Comparison of ENCODE assay signal across 9 cellular contexts in the genomic region with DNA sequence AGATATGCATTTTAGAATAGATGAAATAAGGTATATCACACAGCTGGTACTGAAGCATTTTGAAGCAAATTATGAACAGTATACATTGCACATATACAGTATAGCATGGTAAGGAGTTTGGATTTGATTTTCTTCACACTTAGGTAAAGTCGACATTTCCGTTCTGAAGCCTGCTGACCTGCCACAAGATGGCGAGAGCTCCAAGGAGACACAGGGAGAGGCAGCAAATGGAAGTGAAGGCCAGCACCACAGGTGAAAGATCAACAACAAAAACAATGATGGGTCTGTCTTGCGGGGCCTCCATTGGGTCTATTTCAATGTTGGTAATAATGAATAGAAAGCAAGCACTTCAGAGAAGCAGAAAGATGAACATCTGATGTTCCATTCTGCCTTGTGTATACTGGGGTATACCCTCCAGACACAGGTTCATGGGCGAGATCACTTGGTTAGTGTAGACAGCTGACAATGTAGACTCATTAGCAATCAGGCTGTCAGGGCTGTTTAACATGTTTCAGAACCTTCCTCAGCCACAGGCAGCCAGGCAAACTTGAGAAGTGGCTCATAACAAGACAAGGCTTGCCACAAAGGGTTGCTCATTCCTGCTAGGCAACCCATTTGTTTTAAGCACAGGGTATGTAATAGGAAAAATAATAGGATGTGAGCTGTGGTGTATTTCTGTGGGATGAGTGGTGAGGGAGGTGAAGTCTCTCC. TPM values are rescaled to one million over a fixed set of nuclear protein-coding genes. Genes with fewer than 3 reads are reported as not detected.
A peak's percentile ranks its signal among the peaks of the same experiment; 100 is the strongest.
DNase-seq lines count a peak whose midpoint lies in the region; ATAC-seq, FAIRE-seq and TF ChIP-seq lines count a peak whose summit lies in the region.
"Had no signal": no experiment of that assay in that cellular context is flagged by ENCODE, and none has a peak within 500 bp of the region (broad histone marks: within the 10 kb centered on the region; RNA-seq: fewer than 3 reads in every experiment).

No MANE protein-coding gene starts in this region.

- peak; percentile 92 for FAIRE-seq in GM12891 (lab: Jason Lieb, UNC)

- no peaks in the 10 kb centered on the region for H3K36me3 Mint-ChIP-seq in CD8-positive, alpha-beta T cell
- no peaks in the 10 kb centered on the region for H3K36me3 Mint-ChIP-seq in T-helper 17 cell (ENCODE audit: low read depth)

- H3K9me3 ChIP-seq in CD8-positive, alpha-beta T cell (ENCODE audit: low read length): no peaks in the 10 kb centered on the region
- H3K9me3 ChIP-seq in T-helper 17 cell (ENCODE audit: control insufficient read depth, low read length, poor library complexity, severe bottlenecking): no peaks in the 10 kb centered on the region
- H3K9me3 ChIP-seq in stomach: no peaks in the 10 kb centered on the region

- CTCF ChIA-PET in CD8-positive, alpha-beta T cell (lab: Charles Lee): interaction anchor here (0.9 to 1.4 kb wide), 2 partner anchors 10 to 310 kb away, joined by 3 read pairs; no protein-coding TSS in a partner anchor

- no peak for TF ChIP-seq EP300 in stomach (IDR thresholded peaks at IDR 0.05)

- no peak overlapping the region for H3K4me3 ChIP-seq in CD8-positive, alpha-beta T cell (ENCODE audit: low read depth, low read length)
- H3K4me3 ChIP-seq in Jurkat, Clone E6-1 (ENCODE audit: low read length): no peak overlapping the region
- no peak overlapping the region for H3K4me3 ChIP-seq in stomach
- H3K4me3 ChIP-seq: SK-N-MC had no signal

- H3K4me1 ChIP-seq in CD8-positive, alpha-beta T cell (ENCODE audit: insufficient read depth, low read length): no peaks in the 10 kb centered on the region
- no peaks in the 10 kb centered on the region for H3K4me1 ChIP-seq in stomach

- no peak overlapping the region for H3K27ac Mint-ChIP-seq in CD8-positive, alpha-beta T cell
- H3K27ac Mint-ChIP-seq in T-helper 17 cell: peak overlapping the region; percentile 78

- no peaks in the 10 kb centered on the region for H3K27me3 Mint-ChIP-seq in CD8-positive, alpha-beta T cell (ENCODE audit: low read depth)
- peaks cover 8% of the 10 kb centered on the region for H3K27me3 Mint-ChIP-seq in T-helper 17 cell

- TF ChIP-seq POLR2A in GM12891 (IDR thresholded peaks at IDR 0.05; ENCODE audit: low read depth, low read length): no peak
- no peak for TF ChIP-seq POLR2A in stomach (IDR thresholded peaks at IDR 0.05)

- H3K9me3 Mint-ChIP-seq in CD8-positive, alpha-beta T cell: no peaks in the 10 kb centered on the region

- no peak for ATAC-seq in CD8-positive, alpha-beta T cell
- no peak for ATAC-seq in T-helper 17 cell

- peak; percentile 23 for TF ChIP-seq CTCF in CD8-positive, alpha-beta T cell (IDR thresholded peaks at IDR 0.05)
- peak in 2 of 7 experiments; percentile 17 to 24 for TF ChIP-seq CTCF in stomach (IDR thresholded peaks at IDR 0.05)

- intact Hi-C loops in CD8-positive, alpha-beta T cell (cut with DNase I, micrococcal nuclease): loop anchor here in 1 of 2 experiments (1.0 to 2.0 kb wide), 2 partner anchors 311 to 391 kb away; no protein-coding TSS in a partner anchor
- intact Hi-C loops in stomach (cut with DNase I; ENCODE audit: low total_unique reads): no loop called here

- WGBS in stomach, 5 donors: 25 to 32% (median 27%) methylated on average over 5 of the region's 5 CpGs

- H3K27ac ChIP-seq in CD8-positive, alpha-beta T cell (ENCODE audit: low read depth, low read length): no peak overlapping the region
- no peak overlapping the region for H3K27ac ChIP-seq in stomach
- H3K27ac ChIP-seq: SK-N-MC had no signal

- no peak overlapping the region for H3K4me3 Mint-ChIP-seq in CD8-positive, alpha-beta T cell
- H3K4me3 Mint-ChIP-seq in T-helper 17 cell: no peak overlapping the region

- no peaks in the 10 kb centered on the region for H3K4me1 Mint-ChIP-seq in CD8-positive, alpha-beta T cell (ENCODE audit: low read depth)
- peaks cover 2% of the 10 kb centered on the region for H3K4me1 Mint-ChIP-seq in T-helper 17 cell

- POLR2A ChIA-PET in CD8-positive, alpha-beta T cell (lab: Charles Lee): no interaction called here

- H3K27me3 ChIP-seq in CD8-positive, alpha-beta T cell (ENCODE audit: insufficient read depth, low read length): no peaks in the 10 kb centered on the region
- H3K27me3 ChIP-seq in stomach: no peaks in the 10 kb centered on the region

- no peaks in the 10 kb centered on the region for H3K36me3 ChIP-seq in CD8-positive, alpha-beta T cell (ENCODE audit: insufficient read depth, low read length)
- H3K36me3 ChIP-seq in stomach: no peaks in the 10 kb centered on the region

- peak in 2 of 7 experiments; percentile 10 to 21 for DNase-seq in CD8-positive, alpha-beta T cell
- DNase-seq in GM12891 (ENCODE audit: insufficient read length, low spot score): no peak
- peak; percentile 14 for DNase-seq in Jurkat, Clone E6-1 (ENCODE audit: low read depth, low spot score)
- DNase-seq in T-helper 17 cell: no peak
- peak; percentile 27 for DNase-seq in glomerular visceral epithelial cell (ENCODE audit: extremely low spot score)
- DNase-seq in stomach: peak; percentile 33
- no peak for DNase-seq in NOMO-1 treated with DMSO at 0.1 percent for 48 hours (lab: John Stamatoyannopoulos, UW; ENCODE audit: unreplicated experiment)
- no peak for DNase-seq in NK-92 (lab: John Stamatoyannopoulos, UW; ENCODE audit: unreplicated experiment)

TF ChIP-seq in GM12891, 5 proteins besides CTCF, POLR2A, EP300 and RAD21:
- TF ChIP-seq TAF1 (IDR thresholded peaks at IDR 0.05; ENCODE audit: low read depth, low read length): no peak

RNA-seq across cellular contexts. Expression of a gene that starts 21.4 kb away (rescaled TPM):
- total RNA-seq in CD8-positive, alpha-beta T cell: not detected
- polyA plus RNA-seq in GM12891 (2012; ENCODE audit: low read depth, missing spikeins): not detected
- polyA plus RNA-seq in Jurkat, Clone E6-1 (2012; ENCODE audit: insufficient read depth, insufficient read length): 1.9 TPM
- total RNA-seq in T-helper 17 cell: not detected
- 10 to 100 TPM in 1 of 5 donors, not detected in 4; 53.3 TPM for total RNA-seq in stomach
- not detected for polyA plus RNA-seq in stomach

RNA-seq across cellular contexts. Expression of a gene that starts 33.2 kb away (rescaled TPM):
- under 1 TPM; 0.87 to 0.94 TPM for total RNA-seq in CD8-positive, alpha-beta T cell
- 0.14 TPM for polyA plus RNA-seq in GM12891 (2012; ENCODE audit: low read depth, missing spikeins)
- polyA plus RNA-seq in Jurkat, Clone E6-1 (2012; ENCODE audit: insufficient read depth, insufficient read length): not detected
- under 1 TPM; 0.18 to 0.30 TPM for total RNA-seq in T-helper 17 cell
- total RNA-seq in stomach: under 1 TPM in 1 of 5 donors, not detected in 4; 0.92 TPM
- under 1 TPM in 2 of 3 donors, not detected in 1; 0.31 to 0.63 TPM for polyA plus RNA-seq in stomach

Comparison
In these comparisons a context has a peak if more than half of its experiments do, and no peak if none do; other contexts are left out.
1. DNase-seq: peak in Jurkat, Clone E6-1 (single experiment), glomerular visceral epithelial cell (single experiment) and stomach (single experiment); none in GM12891 (single experiment), T-helper 17 cell (0 of 3), NOMO-1 treated with DMSO at 0.1 percent for 48 hours (single experiment) and NK-92 (single experiment).